Comparison of ENCODE assay signal across 19 cellular contexts in genomic region chr10:7551891-7552731, GRCh38.
DNase-seq lines count a peak whose midpoint lies in the region; ATAC-seq and TF ChIP-seq lines count a peak whose summit lies in the region.
"Had no signal": no experiment of that assay in that cellular context is flagged by ENCODE, and none has a peak within 500 bp of the region (broad histone marks: within the 10 kb centered on the region; RNA-seq: fewer than 3 reads in every experiment).

No MANE protein-coding gene starts in this region.

- DNase-seq in AG09319 (ENCODE audit: extremely low read depth, low read depth) (no peak), NCI-H1092 (lab: John Stamatoyannopoulos, UW) (peak; percentile 10), Right ventricle myocardium inferior (ENCODE audit: missing footprints) (no peak), midbrain (lab: John Stamatoyannopoulos, UW) (peak; percentile 42), HuH-7.5 (ENCODE audit: low spot score) (no peak), OCI-M1 (lab: John Stamatoyannopoulos, UW) (no peak)
- no peak for DNase-seq in activated naive CD4-positive, alpha-beta T cell (lab: John Stamatoyannopoulos, UW)
- DNase-seq: ACHN; activated CD4-positive, alpha-beta T cell treated with anti-CD3 and anti-CD28 coated beads, Interleukin-2, amount 50 U/mL, for 4 hours; activated T-cell treated with anti-CD3 and anti-CD28 coated beads, Interleukin-2, amount 50 U/mL, for 1 hour; CD8-positive, alpha-beta memory T cell; dorsolateral prefrontal cortex; Kasumi-1; kidney glomerular epithelial cell; NCI-H1694 treated with DMSO at 0.1 percent for 48 hours; stimulated activated naive CD8-positive, alpha-beta T cell treated with anti-CD3 and anti-CD28 coated beads, Interleukin-15, amount 100 ng/mL, for 72 hours had no signal

- intact Hi-C loops in Right ventricle myocardium inferior (cut with DNase I): no loop called here

- TF ChIP-seq CTCF in AG09319 (IDR thresholded peaks at IDR 0.05; ENCODE audit: low read depth, low read length): peak; percentile 11

- peak; percentile 77 for ATAC-seq in Right ventricle myocardium inferior
- no peak for ATAC-seq in GM21515 (IDR thresholded peaks at IDR 0.05; ENCODE audit: unreplicated experiment)
- ATAC-seq: activated naive CD4-positive, alpha-beta T cell treated with anti-CD3 and anti-CD28 coated beads, Interleukin-2, amount 50 U/mL, for 72 hours; Panc1; stimulated activated naive CD8-positive, alpha-beta T cell treated with anti-CD3 and anti-CD28 coated beads, Interleukin-15, amount 100 ng/mL, for 72 hours had no signal

Comparison
In these comparisons a context has a peak if more than half of its experiments do, and no peak if none do; other contexts are left out.
1. DNase-seq: peak in NCI-H1092 (single experiment) and midbrain (single experiment); none in AG09319 (single experiment), Right ventricle myocardium inferior (single experiment), HuH-7.5 (single experiment), OCI-M1 (single experiment) and activated naive CD4-positive, alpha-beta T cell (0 of 4).